ENCODE assay signal across 11 cellular contexts in the genomic region with DNA sequence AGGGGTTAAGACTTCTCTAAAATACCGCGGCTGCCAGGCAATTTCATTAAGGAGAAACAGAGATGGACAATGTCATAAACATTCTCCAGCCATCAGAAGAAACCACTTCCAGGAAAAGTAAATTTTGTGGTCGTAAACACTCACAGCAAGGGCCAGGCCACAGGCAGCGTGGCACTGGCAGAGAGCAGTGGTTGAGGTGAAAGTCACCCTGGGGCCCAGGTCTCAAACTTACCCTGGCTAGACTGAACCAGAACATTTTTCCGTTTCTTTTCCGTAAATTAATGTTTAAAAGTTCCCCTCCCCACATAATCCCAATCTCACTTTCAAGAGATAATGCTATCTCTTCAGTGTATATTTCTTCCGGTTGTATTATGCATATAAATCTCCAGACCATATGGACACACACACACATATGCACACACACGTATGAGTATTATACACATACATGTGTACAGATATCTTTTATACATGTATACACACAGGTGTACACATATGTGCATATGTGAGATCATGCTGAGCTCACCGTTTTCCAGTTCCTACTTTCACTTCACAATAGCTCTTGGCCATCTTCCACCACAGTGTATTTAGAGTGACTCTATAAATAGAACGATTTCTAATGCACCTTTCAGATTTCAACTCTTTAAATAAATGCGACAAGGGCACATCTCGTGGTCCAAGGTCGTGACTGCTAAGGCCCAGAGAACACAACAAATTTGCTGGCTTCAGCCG.
DNase-seq lines count a peak whose midpoint lies in the region; ATAC-seq and TF ChIP-seq lines count a peak whose summit lies in the region.
"Had no signal": no experiment of that assay in that cellular context is flagged by ENCODE, and none has a peak within 500 bp of the region (broad histone marks: within the 10 kb centered on the region; RNA-seq: fewer than 3 reads in every experiment).

No MANE protein-coding gene starts in this region.

- CTCF ChIA-PET in activated CD4-positive, alpha-beta memory T cell treated with anti-CD3 and anti-CD28 coated beads, Interleukin-2, amount 10 ng/mL, durations not matched to agents 7 days and 5 days (lab: Charles Lee), result interaction anchor here (11.0 kb wide), 1 partner anchor 230 kb away, joined by 216 read pairs; no protein-coding TSS in a partner anchor

- intact Hi-C loops in vagina (cut with DNase I), result no loop called here

- POLR2A ChIA-PET in activated CD4-positive, alpha-beta memory T cell treated with anti-CD3 and anti-CD28 coated beads, Interleukin-2, amount 10 ng/mL, durations not matched to agents 7 days and 5 days (lab: Charles Lee), result no interaction called here

- no peaks in the 10 kb centered on the region for H3K27me3 ChIP-seq in vagina
- no peaks in the 10 kb centered on the region for H3K27me3 ChIP-seq in H7 (ENCODE audit: control insufficient read depth, insufficient read depth, low read length)

- no peaks in the 10 kb centered on the region for H3K36me3 ChIP-seq in vagina
- no peaks in the 10 kb centered on the region for H3K36me3 ChIP-seq in H7 (replicated peaks; ENCODE audit: control insufficient read depth, insufficient read depth, low read length)

- no peaks in the 10 kb centered on the region for H3K9me3 ChIP-seq in vagina

- ATAC-seq in activated T-cell treated with anti-CD3 and anti-CD28 coated beads, Interleukin-2, amount 50 U/mL, for 72 hours (replicated peaks in 1 of 2), result peak; percentile 51 to 66
- ATAC-seq in HG03045 (IDR thresholded peaks at IDR 0.05; ENCODE audit: unreplicated experiment), result peak; percentile 37

- H3K9me3 Mint-ChIP-seq in activated T-cell treated with anti-CD3 and anti-CD28 coated beads, Interleukin-2, amount 50 U/mL, for 72 hours, result no peaks in the 10 kb centered on the region
- H3K9me3 Mint-ChIP-seq in activated CD4-positive, alpha-beta memory T cell treated with anti-CD3 and anti-CD28 coated beads, Interleukin-2, amount 10 ng/mL, durations not matched to agents 7 days and 5 days, result no peaks in the 10 kb centered on the region
- H3K9me3 Mint-ChIP-seq: CD4-positive, CD25-positive, alpha-beta regulatory T cell had no signal

- no peak for TF ChIP-seq POLR2A in vagina (IDR thresholded peaks at IDR 0.05)

- H3K36me3 Mint-ChIP-seq in activated T-cell treated with anti-CD3 and anti-CD28 coated beads, Interleukin-2, amount 50 U/mL, for 72 hours (ENCODE audit: insufficient read depth in 2 of 2), result no peaks in the 10 kb centered on the region
- no peaks in the 10 kb centered on the region for H3K36me3 Mint-ChIP-seq in activated CD4-positive, alpha-beta memory T cell treated with anti-CD3 and anti-CD28 coated beads, Interleukin-2, amount 10 ng/mL, durations not matched to agents 7 days and 5 days (ENCODE audit: low read depth)
- H3K36me3 Mint-ChIP-seq: CD4-positive, CD25-positive, alpha-beta regulatory T cell had no signal

- no peaks in the 10 kb centered on the region for H3K4me1 ChIP-seq in vagina

- H3K4me3 Mint-ChIP-seq in activated T-cell treated with anti-CD3 and anti-CD28 coated beads, Interleukin-2, amount 50 U/mL, for 72 hours, result no peak overlapping the region
- no peak overlapping the region for H3K4me3 Mint-ChIP-seq in activated CD4-positive, alpha-beta memory T cell treated with anti-CD3 and anti-CD28 coated beads, Interleukin-2, amount 10 ng/mL, durations not matched to agents 7 days and 5 days
- H3K4me3 Mint-ChIP-seq: CD4-positive, CD25-positive, alpha-beta regulatory T cell had no signal

- no peak overlapping the region for H3K27ac ChIP-seq in vagina

- no peak overlapping the region for H3K4me3 ChIP-seq in vagina
- H3K4me3 ChIP-seq in H7 (ENCODE audit: insufficient read depth, low read depth, low read length), result no peak overlapping the region

- no peak overlapping the region for H3K27ac Mint-ChIP-seq in activated T-cell treated with anti-CD3 and anti-CD28 coated beads, Interleukin-2, amount 50 U/mL, for 72 hours
- H3K27ac Mint-ChIP-seq in activated CD4-positive, alpha-beta memory T cell treated with anti-CD3 and anti-CD28 coated beads, Interleukin-2, amount 10 ng/mL, durations not matched to agents 7 days and 5 days, result no peak overlapping the region

- peaks cover 38% of the 10 kb centered on the region for H3K27me3 Mint-ChIP-seq in activated T-cell treated with anti-CD3 and anti-CD28 coated beads, Interleukin-2, amount 50 U/mL, for 72 hours (ENCODE audit: low read depth)
- H3K27me3 Mint-ChIP-seq in activated CD4-positive, alpha-beta memory T cell treated with anti-CD3 and anti-CD28 coated beads, Interleukin-2, amount 10 ng/mL, durations not matched to agents 7 days and 5 days, result peaks cover 34% of the 10 kb centered on the region

- DNase-seq in activated T-cell treated with anti-CD3 and anti-CD28 coated beads, Interleukin-2, amount 50 U/mL, for 72 hours, result no peak
- DNase-seq in activated T-cell treated with anti-CD3 and anti-CD28 coated beads for 4 hours, result no peak
- DNase-seq in activated CD4-positive, alpha-beta memory T cell treated with anti-CD3 and anti-CD28 coated beads, Interleukin-2, amount 10 ng/mL, durations not matched to agents 7 days and 5 days, result peak; percentile 28
- DNase-seq in ureter (ENCODE audit: low spot score), result peak; percentile 19
- no peak for DNase-seq in vagina (ENCODE audit: extremely low spot score in 2 of 2)
- no peak for DNase-seq in H7
- DNase-seq in HCEC 1CT, result no peak
- DNase-seq: CD4-positive, CD25-positive, alpha-beta regulatory T cell; NCI-H1092 treated with DMSO at 0.1 percent for 48 hours; stimulated activated CD4-positive, alpha-beta T cell treated with anti-CD3 and anti-CD28 coated beads, Interleukin-12 subunit alpha, Interleukin-12 subunit beta, amount 100 ng/mL, for 4 hours had no signal

- TF ChIP-seq CTCF in vagina (IDR thresholded peaks at IDR 0.05), result no peak

- H3K4me1 Mint-ChIP-seq in activated T-cell treated with anti-CD3 and anti-CD28 coated beads, Interleukin-2, amount 50 U/mL, for 72 hours (ENCODE audit: low read depth), result peaks cover 36% of the 10 kb centered on the region
- peaks cover 15% of the 10 kb centered on the region for H3K4me1 Mint-ChIP-seq in activated CD4-positive, alpha-beta memory T cell treated with anti-CD3 and anti-CD28 coated beads, Interleukin-2, amount 10 ng/mL, durations not matched to agents 7 days and 5 days

Comparison
In these comparisons a context has a peak if more than half of its experiments do, and no peak if none do; other contexts are left out.
1. DNase-seq: peak in activated CD4-positive, alpha-beta memory T cell treated with anti-CD3 and anti-CD28 coated beads, Interleukin-2, amount 10 ng/mL, durations not matched to agents 7 days and 5 days (single experiment) and ureter (single experiment); none in activated T-cell treated with anti-CD3 and anti-CD28 coated beads, Interleukin-2, amount 50 U/mL, for 72 hours (0 of 2), activated T-cell treated with anti-CD3 and anti-CD28 coated beads for 4 hours (single experiment), vagina (0 of 2), H7 (single experiment) and HCEC 1CT (single experiment).